1 cellular context compared by ENCODE assay signal in the genomic region with DNA sequence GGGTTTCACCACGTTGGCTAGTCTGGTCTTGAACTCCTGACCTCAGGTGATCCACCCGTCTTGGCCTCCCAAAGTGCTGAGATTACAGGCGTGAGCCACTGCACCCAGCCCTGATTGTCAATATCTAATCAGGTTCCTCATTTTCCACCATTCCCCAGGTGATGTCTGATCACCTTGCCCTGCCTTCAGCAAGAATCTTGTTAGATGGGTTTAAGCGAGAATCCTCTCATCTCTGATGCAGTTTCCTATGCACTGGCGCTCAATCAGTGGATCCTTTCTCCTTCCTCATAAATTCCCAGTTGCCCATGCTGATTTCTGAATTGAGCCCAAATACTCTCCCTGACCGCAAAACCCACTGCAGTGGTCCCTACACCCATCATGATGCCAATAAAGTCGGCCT.
TF ChIP-seq lines count a peak whose summit lies in the region.

No MANE protein-coding gene starts in this region.

TF ChIP-seq in GM23338, 12 proteins besides CTCF, POLR2A, EP300 and RAD21 (continued from another document):
- TF ChIP-seq, protein P1, sequence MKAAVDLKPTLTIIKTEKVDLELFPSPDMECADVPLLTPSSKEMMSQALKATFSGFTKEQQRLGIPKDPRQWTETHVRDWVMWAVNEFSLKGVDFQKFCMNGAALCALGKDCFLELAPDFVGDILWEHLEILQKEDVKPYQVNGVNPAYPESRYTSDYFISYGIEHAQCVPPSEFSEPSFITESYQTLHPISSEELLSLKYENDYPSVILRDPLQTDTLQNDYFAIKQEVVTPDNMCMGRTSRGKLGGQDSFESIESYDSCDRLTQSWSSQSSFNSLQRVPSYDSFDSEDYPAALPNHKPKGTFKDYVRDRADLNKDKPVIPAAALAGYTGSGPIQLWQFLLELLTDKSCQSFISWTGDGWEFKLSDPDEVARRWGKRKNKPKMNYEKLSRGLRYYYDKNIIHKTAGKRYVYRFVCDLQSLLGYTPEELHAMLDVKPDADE (IDR thresholded peaks at IDR 0.05) = no peak
- TF ChIP-seq STAT1 (IDR thresholded peaks at IDR 0.05; ENCODE audit: unreplicated experiment) (no peak), NANOG (IDR thresholded peaks at IDR 0.05; ENCODE audit: borderline replicate concordance) (no peak), EZH2 (IDR thresholded peaks at IDR 0.05; ENCODE audit: low read depth, unreplicated experiment) (no peak), EZH2phosphoT487 (IDR thresholded peaks at IDR 0.05; ENCODE audit: unreplicated experiment) (no peak), ZNF331 (CRISPR knock-in tag; IDR thresholded peaks at IDR 0.05; ENCODE audit: low read depth) (no peak), JUNB (IDR thresholded peaks at IDR 0.05; ENCODE audit: unreplicated experiment) (no peak), CREB1 (CRISPR knock-in tag; IDR thresholded peaks at IDR 0.05; ENCODE audit: low read depth) (no peak), ZNF114 (CRISPR knock-in tag; IDR thresholded peaks at IDR 0.05) (no peak), REST (IDR thresholded peaks at IDR 0.05; ENCODE audit: unreplicated experiment) (no peak)
